Comparison of ENCODE assay signal across 22 cellular contexts in genomic region chr1:173488001-173488400, GRCh38. TPM values are rescaled to one million over a fixed set of nuclear protein-coding genes. Genes with fewer than 3 reads are reported as not detected.
A peak's percentile ranks its signal among the peaks of the same experiment; 100 is the strongest.
DNase-seq lines count a peak whose midpoint lies in the region; ATAC-seq and TF ChIP-seq lines count a peak whose summit lies in the region.
"Had no signal": no experiment of that assay in that cellular context is flagged by ENCODE, and none has a peak within 500 bp of the region (broad histone marks: within the 10 kb centered on the region; RNA-seq: fewer than 3 reads in every experiment).

No MANE protein-coding gene starts in this region.

- no peak for TF ChIP-seq CTCF in activated CD8-positive, alpha-beta T cell treated with anti-CD3 and anti-CD28 coated beads for 36 hours (IDR thresholded peaks at IDR 0.05)
- TF ChIP-seq CTCF in HCT116 (IDR thresholded peaks at IDR 0.05 in 2 of 3, conservative IDR thresholded peaks at IDR 0.05 in 1 of 3; ENCODE audit: borderline replicate concordance in 1 of 3, insufficient read depth in 1 of 3, low read depth in 2 of 3, low read length in 2 of 3) (no peak), endothelial cell (IDR thresholded peaks at IDR 0.05; ENCODE audit: unreplicated experiment) (no peak), smooth muscle cell (IDR thresholded peaks at IDR 0.05; ENCODE audit: borderline replicate concordance, insufficient read depth, poor library complexity, severe bottlenecking) (no peak)

- H3K9ac ChIP-seq in HCT116 (ENCODE audit: low read length) (no peak overlapping the region), smooth muscle cell (ENCODE audit: low read depth) (no peak overlapping the region)

- no peaks in the 10 kb centered on the region for H3K9me2 ChIP-seq in HCT116 (ENCODE audit: insufficient read depth)

- no peaks in the 10 kb centered on the region for H3K4me1 Mint-ChIP-seq in activated CD8-positive, alpha-beta T cell treated with anti-CD3 and anti-CD28 coated beads for 36 hours (ENCODE audit: low read depth)
- peaks cover 12% of the 10 kb centered on the region for H3K4me1 Mint-ChIP-seq in activated CD8-positive, alpha-beta T cell treated with anti-CD3 and anti-CD28 coated beads, Interleukin-2, amount 10 ng/mL, durations not matched to agents 7 days and 5 days (ENCODE audit: low read depth)
- peaks cover 12% of the 10 kb centered on the region for H3K4me1 Mint-ChIP-seq in endothelial cell (ENCODE audit: unreplicated experiment)
- H3K4me1 Mint-ChIP-seq: B cell, CD14-positive monocyte had no signal

- H3K27ac ChIP-seq in HCT116 (ENCODE audit: low read depth, low read length) (no peak overlapping the region), smooth muscle cell (ENCODE audit: low read depth) (peak overlapping the region; percentile 63)
- H3K27ac ChIP-seq: A549, Peyer's patch had no signal

- no peak for TF ChIP-seq RAD21 in HCT116 (IDR thresholded peaks at IDR 0.05; ENCODE audit: low read depth)

- H3K9me3 ChIP-seq in HCT116 (ENCODE audit: control insufficient read depth in 1 of 2, insufficient read depth in 1 of 2, low read depth in 1 of 2, low read length in 2 of 2) (no peaks in the 10 kb centered on the region), smooth muscle cell (replicated peaks; ENCODE audit: low read depth) (no peaks in the 10 kb centered on the region)
- H3K9me3 ChIP-seq: A549, Peyer's patch had no signal

- CTCF ChIA-PET in activated CD8-positive, alpha-beta T cell treated with anti-CD3 and anti-CD28 coated beads for 36 hours (lab: Charles Lee): interaction anchor here (0.8 to 1.1 kb wide), 2 partner anchors 58 to 59 kb away, joined by 3 read pairs; no protein-coding TSS in a partner anchor
- CTCF ChIA-PET in activated CD8-positive, alpha-beta T cell treated with anti-CD3 and anti-CD28 coated beads, Interleukin-2, amount 10 ng/mL, durations not matched to agents 7 days and 5 days (lab: Charles Lee): interaction anchor here (2.1 kb wide), 1 partner anchor 58 kb away, joined by 5 read pairs; no protein-coding TSS in a partner anchor
- CTCF ChIA-PET in HCT116 (lab: Charles Lee): no interaction called here

- H3K4me3 Mint-ChIP-seq in activated CD8-positive, alpha-beta T cell treated with anti-CD3 and anti-CD28 coated beads for 36 hours: no peak overlapping the region
- H3K4me3 Mint-ChIP-seq in activated CD8-positive, alpha-beta T cell treated with anti-CD3 and anti-CD28 coated beads, Interleukin-2, amount 10 ng/mL, durations not matched to agents 7 days and 5 days: no peak overlapping the region
- peak overlapping the region; percentile 10 for H3K4me3 Mint-ChIP-seq in endothelial cell (ENCODE audit: unreplicated experiment)
- H3K4me3 Mint-ChIP-seq: B cell, CD14-positive monocyte had no signal

- peaks cover 41 to 58% of the 10 kb centered on the region in 2 experiments for H3K36me3 ChIP-seq in HCT116 (ENCODE audit: control insufficient read depth in 1 of 2, insufficient read depth in 2 of 2, low read length in 2 of 2)
- H3K36me3 ChIP-seq in smooth muscle cell (ENCODE audit: low read depth): peaks cover 29% of the 10 kb centered on the region

- peak overlapping the region; percentile 29 for H3K27ac Mint-ChIP-seq in activated CD8-positive, alpha-beta T cell treated with anti-CD3 and anti-CD28 coated beads for 36 hours
- H3K27ac Mint-ChIP-seq in activated CD8-positive, alpha-beta T cell treated with anti-CD3 and anti-CD28 coated beads, Interleukin-2, amount 10 ng/mL, durations not matched to agents 7 days and 5 days: no peak overlapping the region
- no peak overlapping the region for H3K27ac Mint-ChIP-seq in endothelial cell (ENCODE audit: unreplicated experiment)
- H3K27ac Mint-ChIP-seq: B cell, CD14-positive monocyte had no signal

- H3K27me3 Mint-ChIP-seq in activated CD8-positive, alpha-beta T cell treated with anti-CD3 and anti-CD28 coated beads for 36 hours: no peaks in the 10 kb centered on the region
- no peaks in the 10 kb centered on the region for H3K27me3 Mint-ChIP-seq in activated CD8-positive, alpha-beta T cell treated with anti-CD3 and anti-CD28 coated beads, Interleukin-2, amount 10 ng/mL, durations not matched to agents 7 days and 5 days (ENCODE audit: low read depth)
- no peaks in the 10 kb centered on the region for H3K27me3 Mint-ChIP-seq in endothelial cell (ENCODE audit: unreplicated experiment)
- H3K27me3 Mint-ChIP-seq: B cell had no signal

- no peak for TF ChIP-seq POLR2A in HCT116 (IDR thresholded peaks at IDR 0.05; ENCODE audit: borderline replicate concordance, extremely low read depth, insufficient read depth, insufficient read length)

- H2AFZ ChIP-seq in HCT116 (ENCODE audit: low read depth, low read length, poor library complexity, severe bottlenecking): no peak overlapping the region
- H2AFZ ChIP-seq in smooth muscle cell (ENCODE audit: low read depth): no peak overlapping the region

- BruUV-seq in HCT116 (replicated peaks; lab: Mats Ljungman, UMichigan): TSS peak; percentile 13

- H3K9me3 Mint-ChIP-seq in activated CD8-positive, alpha-beta T cell treated with anti-CD3 and anti-CD28 coated beads for 36 hours: no peaks in the 10 kb centered on the region
- H3K9me3 Mint-ChIP-seq in activated CD8-positive, alpha-beta T cell treated with anti-CD3 and anti-CD28 coated beads, Interleukin-2, amount 10 ng/mL, durations not matched to agents 7 days and 5 days (ENCODE audit: insufficient read depth): peaks cover 4% of the 10 kb centered on the region
- H3K9me3 Mint-ChIP-seq in endothelial cell (ENCODE audit: unreplicated experiment): peaks cover 2% of the 10 kb centered on the region

- H3K4me3 ChIP-seq in HCT116 (replicated peaks in 1 of 2; ENCODE audit: low read depth in 1 of 2, low read length in 2 of 2): no peak overlapping the region
- H3K4me3 ChIP-seq in smooth muscle cell: no peak overlapping the region
- H3K4me3 ChIP-seq: A549, Peyer's patch had no signal

- ATAC-seq in activated CD8-positive, alpha-beta T cell treated with anti-CD3 and anti-CD28 coated beads for 36 hours: no peak
- no peak for ATAC-seq in activated CD8-positive, alpha-beta T cell treated with anti-CD3 and anti-CD28 coated beads, Interleukin-2, amount 10 ng/mL, durations not matched to agents 7 days and 5 days
- no peak for ATAC-seq in HCT116
- ATAC-seq: A549, SK-N-SH treated with all-trans-retinoic acid at 6 μM for 48 hours had no signal

- peaks cover 50% of the 10 kb centered on the region for H3K36me3 Mint-ChIP-seq in activated CD8-positive, alpha-beta T cell treated with anti-CD3 and anti-CD28 coated beads for 36 hours (ENCODE audit: low read depth)
- peaks cover 66% of the 10 kb centered on the region for H3K36me3 Mint-ChIP-seq in activated CD8-positive, alpha-beta T cell treated with anti-CD3 and anti-CD28 coated beads, Interleukin-2, amount 10 ng/mL, durations not matched to agents 7 days and 5 days (ENCODE audit: low read depth)
- peaks cover 42% of the 10 kb centered on the region for H3K36me3 Mint-ChIP-seq in endothelial cell (ENCODE audit: low read depth, unreplicated experiment)

- H3K27me3 ChIP-seq in HCT116 (ENCODE audit: insufficient read depth, low read length): no peaks in the 10 kb centered on the region
- no peaks in the 10 kb centered on the region for H3K27me3 ChIP-seq in smooth muscle cell (ENCODE audit: low read depth)
- H3K27me3 ChIP-seq: Peyer's patch had no signal

- H3K79me2 ChIP-seq in HCT116 (ENCODE audit: insufficient read depth, low read length) (peaks cover 4% of the 10 kb centered on the region; the same call in 1 of the 2 replicates), smooth muscle cell (ENCODE audit: low read depth) (peaks cover 7% of the 10 kb centered on the region)

- RAD21 ChIA-PET in HCT116 (lab: Charles Lee; ENCODE audit: low non-redundant PET in 1 of 2, low total read pairs in 2 of 2, uncharacterized antibody in 2 of 2, unreplicated experiment in 2 of 2): no interaction called here

- 92% methylated on average over 2 of the region's 2 CpGs for WGBS in smooth muscle cell (ENCODE audit: low lambda C conversion rate)

- intact Hi-C loops in activated CD8-positive, alpha-beta T cell treated with anti-CD3 and anti-CD28 coated beads for 36 hours (cut with micrococcal nuclease): no loop called here
- intact Hi-C loops in HCT116 (cut with micrococcal nuclease): no loop called here

- no peak for DNase-seq in activated CD8-positive, alpha-beta T cell treated with anti-CD3 and anti-CD28 coated beads for 36 hours
- DNase-seq in activated CD8-positive, alpha-beta T cell treated with anti-CD3 and anti-CD28 coated beads, Interleukin-2, amount 10 ng/mL, durations not matched to agents 7 days and 5 days: no peak
- no peak for DNase-seq in HCT116 (ENCODE audit: low read depth, low spot score)
- DNase-seq in endothelial cell (ENCODE audit: low spot score): no peak
- DNase-seq in smooth muscle cell (lab: John Stamatoyannopoulos, UW; ENCODE audit: unreplicated experiment): no peak
- no peak for DNase-seq in NK-92 (lab: John Stamatoyannopoulos, UW; ENCODE audit: unreplicated experiment)
- no peak for DNase-seq in NCI-H1105 treated with DMSO at 0.1 percent for 48 hours (lab: John Stamatoyannopoulos, UW)
- no peak for DNase-seq in DMS79 treated with DMSO at 0.1 percent for 48 hours (lab: John Stamatoyannopoulos, UW)
- DNase-seq: KBM-7; MM.1S; NCI-H1048; NCI-H1436 treated with DMSO at 0.1 percent for 48 hours; NCI-H2029; NCI-H226; NCI-H510A treated with DMSO at 0.1 percent for 48 hours; NCI-H748 treated with DMSO at 0.1 percent for 48 hours; NK-92 treated with Interleukin-12 subunit alpha and Interleukin-12 subunit beta, amount 100 ng/mL, for 24 hours; Peyer's patch had no signal

- H4K20me1 ChIP-seq in HCT116 (ENCODE audit: insufficient read depth) (no peaks in the 10 kb centered on the region), smooth muscle cell (ENCODE audit: low read depth) (peaks cover 32% of the 10 kb centered on the region)

- peaks cover 0 to 5% of the 10 kb centered on the region in 2 experiments; a peak in 1 of 4 replicates for H3K4me1 ChIP-seq in HCT116 (ENCODE audit: control insufficient read depth in 1 of 2, insufficient read depth in 2 of 2, low read length in 2 of 2)
- no peaks in the 10 kb centered on the region for H3K4me1 ChIP-seq in smooth muscle cell (ENCODE audit: low read depth)
- H3K4me1 ChIP-seq: A549, Peyer's patch had no signal

- peaks cover 13% of the 10 kb centered on the region for H3F3A ChIP-seq in smooth muscle cell (ENCODE audit: low read depth)

- POLR2A ChIA-PET in activated CD8-positive, alpha-beta T cell treated with anti-CD3 and anti-CD28 coated beads for 36 hours (lab: Charles Lee): interaction anchor here (1.5 kb wide), 1 partner anchor 10 kb away, joined by 7 read pairs; no protein-coding TSS in a partner anchor
- POLR2A ChIA-PET in activated CD8-positive, alpha-beta T cell treated with anti-CD3 and anti-CD28 coated beads, Interleukin-2, amount 10 ng/mL, durations not matched to agents 7 days and 5 days (lab: Charles Lee): interaction anchor here (3.0 kb wide), 1 partner anchor 11 kb away, joined by 18 read pairs; the partner anchor contains the start of gene PRDX6
- POLR2A ChIA-PET in HCT116 (lab: Charles Lee): no interaction called here

- H3K4me2 ChIP-seq in HCT116 (ENCODE audit: low read length): no peak overlapping the region
- H3K4me2 ChIP-seq in smooth muscle cell: no peak overlapping the region
- H3K4me2 ChIP-seq: A549 had no signal

RNA-seq across cellular contexts. Expression of gene PRDX6, which starts 10.9 kb away (rescaled TPM):
- 100 to 1,000 TPM; 165 to 169 TPM for total RNA-seq in activated CD8-positive, alpha-beta T cell treated with anti-CD3 and anti-CD28 coated beads for 36 hours
- 100 to 1,000 TPM; 144 to 155 TPM for total RNA-seq in activated CD8-positive, alpha-beta T cell treated with anti-CD3 and anti-CD28 coated beads, Interleukin-2, amount 10 ng/mL, durations not matched to agents 7 days and 5 days
- 286 TPM for total RNA-seq in HCT116 (2021; ENCODE audit: unreplicated experiment)
- polyA plus RNA-seq in HCT116 (2012): 201 and 232 TPM in 2 replicates
- 189 TPM for total RNA-seq in endothelial cell (ENCODE audit: unreplicated experiment)
- total RNA-seq in smooth muscle cell: 657 and 689 TPM in 2 replicates
- polyA plus RNA-seq in smooth muscle cell: 484 and 526 TPM in 2 replicates
